In genomic region chr19:55283548-55284393, GRCh38 we compare ENCODE assay signal across 8 cellular contexts. TPM values are rescaled to one million over a fixed set of nuclear protein-coding genes. Genes with fewer than 3 reads are reported as not detected.
A peak's percentile ranks its signal among the peaks of the same experiment; 100 is the strongest.
DNase-seq lines count a peak whose midpoint lies in the region; ATAC-seq and TF ChIP-seq lines count a peak whose summit lies in the region.

BRSK1 (plus strand) TSS chr19:55283997; CDS start chr19:55284443, 446 bp downstream.

- peak within 1 kb of the TSS; percentile 79 for H3K4me3 Mint-ChIP-seq in activated T-helper 17 cell treated with anti-CD3 and anti-CD28 coated beads, Interleukin-2, amount 50 U/mL, for 72 hours

- peak within 1 kb of the TSS; percentile 37 to 53 for H3K4me3 ChIP-seq in foreskin fibroblast (ENCODE audit: low read depth in 1 of 2, low read length in 2 of 2)
- H3K4me3 ChIP-seq in prostate gland: peak within 1 kb of the TSS; percentile 45 to 63
- peak within 1 kb of the TSS in 2 of 4 donors; percentile 15 to 27 for H3K4me3 ChIP-seq in gastrocnemius medialis

- H3K4me1 ChIP-seq in prostate gland (replicated peaks): peaks cover 3% of the 10 kb centered on the region
- H3K4me1 ChIP-seq in gastrocnemius medialis: peaks cover 7 to 8% of the 10 kb centered on the region in 2 donors

- 9% methylated on average over 15 of the region's 47 CpGs for WGBS in prostate gland

- DNase-seq in G401 (ENCODE audit: low spot score) (peak; percentile 85), NCI-H510A (lab: John Stamatoyannopoulos, UW) (peak; percentile 83), foreskin fibroblast (peak; percentile 56 to 85), prostate gland (ENCODE audit: low spot score) (no peak), HK-2 (ENCODE audit: unreplicated experiment) (no peak), gastrocnemius medialis (no peak)

- H3K27me3 Mint-ChIP-seq in activated T-helper 17 cell treated with anti-CD3 and anti-CD28 coated beads, Interleukin-2, amount 50 U/mL, for 72 hours: no peaks in the 10 kb centered on the region

- intact Hi-C loops in prostate gland (cut with DNase I) (loop anchor here (10.0 kb wide), 1 partner anchor 221 kb away; no protein-coding TSS in a partner anchor), gastrocnemius medialis (cut with DNase I; ENCODE audit: low total_unique reads) (no loop called here)

- TF ChIP-seq CTCF in foreskin fibroblast (IDR thresholded peaks at IDR 0.05; ENCODE audit: low read depth, low read length): no peak
- no peak for TF ChIP-seq CTCF in prostate gland (IDR thresholded peaks at IDR 0.05)
- no peak for TF ChIP-seq CTCF in gastrocnemius medialis (IDR thresholded peaks at IDR 0.05 in 4 of 5, conservative IDR thresholded peaks at IDR 0.05 in 1 of 5)

- TF ChIP-seq POLR2A in prostate gland (IDR thresholded peaks at IDR 0.05): no peak
- no peak for TF ChIP-seq POLR2A in gastrocnemius medialis (IDR thresholded peaks at IDR 0.05)

- H3K36me3 ChIP-seq in prostate gland: no peaks in the 10 kb centered on the region
- H3K36me3 ChIP-seq in gastrocnemius medialis: no peaks in the 10 kb centered on the region

- peaks cover 6% of the 10 kb centered on the region for H3K36me3 Mint-ChIP-seq in activated T-helper 17 cell treated with anti-CD3 and anti-CD28 coated beads, Interleukin-2, amount 50 U/mL, for 72 hours (ENCODE audit: low read depth)

- H3K27me3 ChIP-seq in prostate gland (replicated peaks; ENCODE audit: insufficient read depth): no peaks in the 10 kb centered on the region
- H3K27me3 ChIP-seq in gastrocnemius medialis: peaks cover 0 to 9% (median 0%) of the 10 kb centered on the region in 3 donors

- no peak for ATAC-seq in activated T-helper 17 cell treated with anti-CD3 and anti-CD28 coated beads, Interleukin-2, amount 50 U/mL, for 72 hours (replicated peaks)
- ATAC-seq in gastrocnemius medialis (no peak), GM18909 (IDR thresholded peaks at IDR 0.05; ENCODE audit: poor library complexity, unreplicated experiment) (no peak)

- peak within 1 kb of the TSS; percentile 90 for H3K27ac Mint-ChIP-seq in activated T-helper 17 cell treated with anti-CD3 and anti-CD28 coated beads, Interleukin-2, amount 50 U/mL, for 72 hours

- H3K9me3 ChIP-seq in prostate gland: no peaks in the 10 kb centered on the region
- no peaks in the 10 kb centered on the region for H3K9me3 ChIP-seq in gastrocnemius medialis

- peaks cover 11% of the 10 kb centered on the region for H3K4me1 Mint-ChIP-seq in activated T-helper 17 cell treated with anti-CD3 and anti-CD28 coated beads, Interleukin-2, amount 50 U/mL, for 72 hours

- H3K27ac ChIP-seq in prostate gland (peak within 1 kb of the TSS; percentile 68 to 71), gastrocnemius medialis (peak within 1 kb of the TSS in 1 of 4 donors; percentile 26)

- in situ Hi-C loops in G401 (cut with HindIII; ENCODE audit: low sequenced_read_pairs) (no loop called here), gastrocnemius medialis (cut with MboI; ENCODE audit: low sequenced_read_pairs in 4 of 4) (loop anchor here in 1 of 4 donors (25.0 kb wide), 1 partner anchor 129 kb away; the partner anchor contains the start of gene UBE2S)

- H3K9me3 Mint-ChIP-seq in activated T-helper 17 cell treated with anti-CD3 and anti-CD28 coated beads, Interleukin-2, amount 50 U/mL, for 72 hours: no peaks in the 10 kb centered on the region

RNA-seq across cellular contexts. Expression of gene BRSK1, which starts in this region (rescaled TPM):
- 8.9 and 18.3 TPM in 2 replicates for total RNA-seq in G401 (2014; rRNA removed; shearing (Covaris generic))
- total RNA-seq in activated T-helper 17 cell treated with anti-CD3 and anti-CD28 coated beads, Interleukin-2, amount 50 U/mL, for 72 hours: 10 to 100 TPM in 1 of 2 donors, 1 to 10 TPM in 1; 6.3 to 13.7 TPM
- total RNA-seq in prostate gland (10 to 100 TPM in 1 of 2 donors, 1 to 10 TPM in 1; 1.4 to 10.9 TPM), gastrocnemius medialis (not detected)

Comparison
In these comparisons a context has a peak if more than half of its experiments do, and no peak if none do; other contexts are left out.
1. DNase-seq: peak in G401 (single experiment), NCI-H510A (single experiment) and foreskin fibroblast (2 of 2); none in prostate gland (single experiment), HK-2 (single experiment) and gastrocnemius medialis (0 of 2).